10 cellular contexts compared by ENCODE assay signal in genomic region chr11:812390-812789, GRCh38. TPM values are rescaled to one million over a fixed set of nuclear protein-coding genes. Genes with fewer than 3 reads are reported as not detected.
DNase-seq lines count a peak whose midpoint lies in the region; ATAC-seq lines count a peak whose summit lies in the region.
"Had no signal": no experiment of that assay in that cellular context is flagged by ENCODE, and none has a peak within 500 bp of the region (broad histone marks: within the 10 kb centered on the region; RNA-seq: fewer than 3 reads in every experiment).

No MANE protein-coding gene starts in this region.

- peaks cover 10 to 41% (median 35%) of the 10 kb centered on the region in 4 donors for H3K4me1 Mint-ChIP-seq in naive thymus-derived CD8-positive, alpha-beta T cell
- H3K4me1 Mint-ChIP-seq in effector memory CD8-positive, alpha-beta T cell (ENCODE audit: low read depth in 2 of 2): peaks cover 30 to 32% of the 10 kb centered on the region in 2 donors

- H3K27me3 Mint-ChIP-seq in naive thymus-derived CD8-positive, alpha-beta T cell: no peaks in the 10 kb centered on the region
- no peaks in the 10 kb centered on the region for H3K27me3 Mint-ChIP-seq in effector memory CD8-positive, alpha-beta T cell

- peaks cover 33 to 71% (median 64%) of the 10 kb centered on the region in 11 experiments; a peak in 21 of 22 replicates for H4K20me1 ChIP-seq in BLaER1 treated with 17β-estradiol and CSF1 and Interleukin-3, amounts not matched to agents 10 nM and 100 nM

- no peaks in the 10 kb centered on the region for H3K27me3 ChIP-seq in BLaER1 treated with 17β-estradiol and CSF1 and Interleukin-3, amounts not matched to agents 10 nM and 100 nM
- H3K27me3 ChIP-seq: stomach had no signal

- H3K9ac ChIP-seq in BLaER1 treated with 17β-estradiol and CSF1 and Interleukin-3, amounts not matched to agents 10 nM and 100 nM: peak overlapping the region; percentile 94 to 100 (median 98); a peak in 20 of 22 replicates

- H3K27ac ChIP-seq in BLaER1 treated with 17β-estradiol and CSF1 and Interleukin-3, amounts not matched to agents 10 nM and 100 nM: peak overlapping the region in 10 of 11 experiments; percentile 23 to 99 (median 96); a peak in 14 of 22 replicates

- ATAC-seq in naive thymus-derived CD8-positive, alpha-beta T cell: no peak
- no peak for ATAC-seq in effector memory CD8-positive, alpha-beta T cell (replicated peaks)
- no peak for ATAC-seq in GM19351 (IDR thresholded peaks at IDR 0.05; ENCODE audit: unreplicated experiment)
- no peak for ATAC-seq in GM21528 (IDR thresholded peaks at IDR 0.05; ENCODE audit: low FRiP score, unreplicated experiment)

- H3K9me3 ChIP-seq in BLaER1 treated with 17β-estradiol and CSF1 and Interleukin-3, amounts not matched to agents 10 nM and 100 nM (replicated peaks in 1 of 11): no peaks in the 10 kb centered on the region
- H3K9me3 ChIP-seq: stomach had no signal

- POLR2A ChIA-PET in naive thymus-derived CD8-positive, alpha-beta T cell (lab: Charles Lee): interaction anchor here (1.4 to 1.5 kb wide), 3 partner anchors 16 to 28 kb away, joined by 3 to 7 read pairs (median 4); no protein-coding TSS in a partner anchor

- H3K4me3 Mint-ChIP-seq in naive thymus-derived CD8-positive, alpha-beta T cell: peak overlapping the region in 6 of 10 donors; percentile 18 to 98 (median 36)
- no peak overlapping the region for H3K4me3 Mint-ChIP-seq in effector memory CD8-positive, alpha-beta T cell

- peak overlapping the region in 8 of 10 donors; percentile 8 to 80 (median 45) for H3K27ac Mint-ChIP-seq in naive thymus-derived CD8-positive, alpha-beta T cell
- peak overlapping the region in 1 of 2 donors; percentile 97 for H3K27ac Mint-ChIP-seq in effector memory CD8-positive, alpha-beta T cell

- no peaks in the 10 kb centered on the region for H3K9me3 Mint-ChIP-seq in naive thymus-derived CD8-positive, alpha-beta T cell
- no peaks in the 10 kb centered on the region for H3K9me3 Mint-ChIP-seq in effector memory CD8-positive, alpha-beta T cell

- peak overlapping the region; percentile 88 to 99 (median 95) for H3K4me2 ChIP-seq in BLaER1 treated with 17β-estradiol and CSF1 and Interleukin-3, amounts not matched to agents 10 nM and 100 nM

- peaks cover 38 to 64% (median 55%) of the 10 kb centered on the region in 11 experiments for H3K36me3 ChIP-seq in BLaER1 treated with 17β-estradiol and CSF1 and Interleukin-3, amounts not matched to agents 10 nM and 100 nM

- H3K36me3 Mint-ChIP-seq in naive thymus-derived CD8-positive, alpha-beta T cell: peaks cover 0 to 27% (median 2%) of the 10 kb centered on the region in 3 donors
- H3K36me3 Mint-ChIP-seq in effector memory CD8-positive, alpha-beta T cell (ENCODE audit: insufficient read depth): peaks cover 37% of the 10 kb centered on the region

- peaks cover 30 to 47% (median 45%) of the 10 kb centered on the region in 10 experiments for H3K4me1 ChIP-seq in BLaER1 treated with 17β-estradiol and CSF1 and Interleukin-3, amounts not matched to agents 10 nM and 100 nM

- peak overlapping the region in 9 of 10 experiments; percentile 21 to 100 (median 98); a peak in 14 of 20 replicates for H3K4me3 ChIP-seq in BLaER1 treated with 17β-estradiol and CSF1 and Interleukin-3, amounts not matched to agents 10 nM and 100 nM
- H3K4me3 ChIP-seq: lung had no signal

- peak; percentile 0 for DNase-seq in HCEC 1CT
- DNase-seq in activated CD8-positive, alpha-beta memory T cell treated with anti-CD3 and anti-CD28 coated beads, Interleukin-2, amount 50 U/mL, for 48 hours: peak; percentile 61
- DNase-seq in naive thymus-derived CD8-positive, alpha-beta T cell: no peak
- DNase-seq in D341Med (ENCODE audit: low spot score): no peak
- no peak for DNase-seq in effector memory CD8-positive, alpha-beta T cell
- DNase-seq: stomach had no signal

RNA-seq across cellular contexts. Expression of gene RPLP2, which starts 2.6 kb away (rescaled TPM):
- 1,000 to 10,000 TPM; 5,498 to 5,522 TPM for total RNA-seq in naive thymus-derived CD8-positive, alpha-beta T cell
- 1,000 to 10,000 TPM; 4,080 to 5,338 (median 4,376) TPM for polyA plus RNA-seq in naive thymus-derived CD8-positive, alpha-beta T cell

RNA-seq across cellular contexts. Expression of gene PNPLA2, which starts 6.3 kb away (rescaled TPM):
- total RNA-seq in naive thymus-derived CD8-positive, alpha-beta T cell: 100 to 1,000 TPM; 248 to 251 TPM
- 10 to 100 TPM; 20.5 to 42.7 (median 31.5) TPM for polyA plus RNA-seq in naive thymus-derived CD8-positive, alpha-beta T cell

RNA-seq across cellular contexts. Expression of gene PIDD1, which starts 7.4 kb away (rescaled TPM):
- 10 to 100 TPM; 37.7 to 40.7 TPM for total RNA-seq in naive thymus-derived CD8-positive, alpha-beta T cell
- 1 to 10 TPM; 2.5 to 6.6 (median 4.1) TPM for polyA plus RNA-seq in naive thymus-derived CD8-positive, alpha-beta T cell

RNA-seq across cellular contexts. Expression of gene SLC25A22, which starts 14.3 kb away (rescaled TPM):
- total RNA-seq in naive thymus-derived CD8-positive, alpha-beta T cell: 10 to 100 TPM; 18.1 to 19.2 TPM
- 10 to 100 TPM in 1 of 3 donors, 1 to 10 TPM in 2; 6.4 to 16.4 (median 6.5) TPM for polyA plus RNA-seq in naive thymus-derived CD8-positive, alpha-beta T cell

RNA-seq across cellular contexts. Expression of gene CRACR2B, which starts 15.3 kb away (rescaled TPM):
- total RNA-seq in naive thymus-derived CD8-positive, alpha-beta T cell: under 1 TPM; 0.60 to 0.85 TPM
- under 1 TPM in 1 of 3 donors, not detected in 2; 0.18 TPM for polyA plus RNA-seq in naive thymus-derived CD8-positive, alpha-beta T cell

Comparison
In these comparisons a context has a peak if more than half of its experiments do, and no peak if none do; other contexts are left out.
1. DNase-seq: peak in HCEC 1CT (single experiment) and activated CD8-positive, alpha-beta memory T cell treated with anti-CD3 and anti-CD28 coated beads, Interleukin-2, amount 50 U/mL, for 48 hours (single experiment); none in naive thymus-derived CD8-positive, alpha-beta T cell (0 of 10), D341Med (single experiment) and effector memory CD8-positive, alpha-beta T cell (0 of 3).
2. H3K4me3 Mint-ChIP-seq: peak in naive thymus-derived CD8-positive, alpha-beta T cell (6 of 10); none in effector memory CD8-positive, alpha-beta T cell (0 of 2).